13 cellular contexts compared by ENCODE assay signal in genomic region chr2:23445450-23445868, GRCh38.
DNase-seq lines count a peak whose midpoint lies in the region; ATAC-seq and TF ChIP-seq lines count a peak whose summit lies in the region.
"Had no signal": no experiment of that assay in that cellular context is flagged by ENCODE, and none has a peak within 500 bp of the region (broad histone marks: within the 10 kb centered on the region; RNA-seq: fewer than 3 reads in every experiment).

No MANE protein-coding gene starts in this region.

- peaks cover 5% of the 10 kb centered on the region for H3K4me1 ChIP-seq in RWPE2 (ENCODE audit: insufficient read depth, poor library complexity, severe bottlenecking)

- H3K27ac ChIP-seq in RWPE2 (ENCODE audit: poor library complexity, severe bottlenecking) (no peak overlapping the region), caudate nucleus (ENCODE audit: low read depth, low read length) (no peak overlapping the region)
- H3K27ac ChIP-seq: sigmoid colon had no signal

- peaks cover 27% of the 10 kb centered on the region for H3K4me1 Mint-ChIP-seq in HFFc6 (ENCODE audit: low read depth)

- no peak overlapping the region for H3K27ac Mint-ChIP-seq in HFFc6
- H3K27ac Mint-ChIP-seq: activated T-helper 1 cell treated with anti-CD3 and anti-CD28 coated beads, Interleukin-12 subunit alpha, Interleukin-12 subunit beta, Interleukin-2, Interleukin-4 antibody, amounts not matched to agents 30 ng/mL and 10 ng/mL and 1 ng/mL, durations not matched to agents 14 hours and 24 hours and 36 hours; stimulated activated naive CD8-positive, alpha-beta T cell treated with anti-CD3 and anti-CD28 coated beads, Interleukin-15, Interleukin-2, amounts not matched to agents 100 ng/mL and 50 ng/mL, for 24 hours; T-helper 2 cell treated with Interferon-gamma antibody and Interleukin-4, amounts not matched to agents 5 μg/mL and 100 μg/mL, for 36 hours had no signal

- H3K4me3 ChIP-seq in GM12865 (ENCODE audit: low read depth, low read length) (no peak overlapping the region), RWPE2 (ENCODE audit: severe bottlenecking) (no peak overlapping the region)
- H3K4me3 ChIP-seq: sigmoid colon had no signal

- DNase-seq in GM12865 (ENCODE audit: low read depth): peak; percentile 71
- DNase-seq in HFFc6: peak; percentile 70
- DNase-seq in RWPE2 (ENCODE audit: low spot score): no peak
- peak; percentile 92 for DNase-seq in iris pigment epithelial cell (ENCODE audit: low read depth)
- DNase-seq in NCI-H146 treated with DMSO at 0.1 percent for 48 hours (lab: John Stamatoyannopoulos, UW; ENCODE audit: unreplicated experiment): no peak
- DNase-seq in globus pallidus (ENCODE audit: low spot score): no peak
- DNase-seq in caudate nucleus (lab: John Stamatoyannopoulos, UW): no peak
- DNase-seq in HuH-7 (ENCODE audit: low spot score): no peak
- DNase-seq: NCI-H446, sigmoid colon had no signal

- no peak for TF ChIP-seq CTCF in GM12865 (IDR thresholded peaks at IDR 0.05; ENCODE audit: insufficient read depth, low read depth, low read length, missing control alignments)
- no peak for TF ChIP-seq CTCF in HFFc6 (IDR thresholded peaks at IDR 0.05)
- no peak for TF ChIP-seq CTCF in RWPE2 (IDR thresholded peaks at IDR 0.05; ENCODE audit: poor library complexity, severe bottlenecking)

- peaks cover 11% of the 10 kb centered on the region for H3K9me3 Mint-ChIP-seq in HFFc6
- H3K9me3 Mint-ChIP-seq: activated T-helper 1 cell treated with anti-CD3 and anti-CD28 coated beads, Interleukin-12 subunit alpha, Interleukin-12 subunit beta, Interleukin-2, Interleukin-4 antibody, amounts not matched to agents 30 ng/mL and 10 ng/mL and 1 ng/mL, durations not matched to agents 14 hours and 24 hours and 36 hours had no signal

- no peaks in the 10 kb centered on the region for H3K27me3 ChIP-seq in RWPE2 (ENCODE audit: insufficient read depth, poor library complexity, severe bottlenecking)
- H3K27me3 ChIP-seq: sigmoid colon had no signal

- no peaks in the 10 kb centered on the region for H3K36me3 ChIP-seq in RWPE2 (ENCODE audit: low read depth)
- H3K36me3 ChIP-seq: sigmoid colon had no signal

- H3K27me3 Mint-ChIP-seq in HFFc6 (ENCODE audit: insufficient read depth): no peaks in the 10 kb centered on the region; the same call in 1 of the 2 replicates

- no peaks in the 10 kb centered on the region for H3K9me3 ChIP-seq in RWPE2 (ENCODE audit: severe bottlenecking)

- no peak overlapping the region for H3K4me3 Mint-ChIP-seq in HFFc6
- H3K4me3 Mint-ChIP-seq: activated T-helper 1 cell treated with anti-CD3 and anti-CD28 coated beads, Interleukin-12 subunit alpha, Interleukin-12 subunit beta, Interleukin-2, Interleukin-4 antibody, amounts not matched to agents 30 ng/mL and 10 ng/mL and 1 ng/mL, durations not matched to agents 14 hours and 24 hours and 36 hours; stimulated activated naive CD8-positive, alpha-beta T cell treated with anti-CD3 and anti-CD28 coated beads, Interleukin-15, Interleukin-2, amounts not matched to agents 100 ng/mL and 50 ng/mL, for 24 hours; T-helper 2 cell treated with Interferon-gamma antibody and Interleukin-4, amounts not matched to agents 5 μg/mL and 100 μg/mL, for 36 hours had no signal

- peak; percentile 88 for ATAC-seq in RWPE2 (ENCODE audit: low read depth)

- H3K36me3 Mint-ChIP-seq in HFFc6 (ENCODE audit: low read depth): no peaks in the 10 kb centered on the region; the same call in 1 of the 2 replicates

Comparison
In these comparisons a context has a peak if more than half of its experiments do, and no peak if none do; other contexts are left out.
1. DNase-seq: peak in GM12865 (single experiment), HFFc6 (single experiment) and iris pigment epithelial cell (single experiment); none in RWPE2 (single experiment), NCI-H146 treated with DMSO at 0.1 percent for 48 hours (single experiment), globus pallidus (single experiment), caudate nucleus (0 of 61) and HuH-7 (single experiment).